1 cellular context compared by ENCODE assay signal in genomic region chr3:50298836-50299637, GRCh38.
TF ChIP-seq lines count a peak whose summit lies in the region.

TSS of gene HYAL3 (minus strand) at chr3:50299405. CDS start at chr3:50295602, 3,803 bp downstream.
TSS of gene NAA80 (minus strand) at chr3:50299405. CDS start at chr3:50297463, 1,942 bp downstream.

TF ChIP-seq in HepG2, 621 proteins besides CTCF, POLR2A, EP300 and RAD21 (continued from another document and continues in another):
- TF ChIP-seq ZHX2 (IDR thresholded peaks at IDR 0.05; ENCODE audit: low read depth) = no peak
- peak; percentile 54; the same call in 1 of the 2 replicates for TF ChIP-seq ZHX2 (CRISPR knock-in tag; IDR thresholded peaks at IDR 0.05; ENCODE audit: borderline replicate concordance)
- TF ChIP-seq ZFP90 (CRISPR knock-in tag; IDR thresholded peaks at IDR 0.05; ENCODE audit: borderline replicate concordance) = peak; percentile 50; the same call in 1 of the 2 replicates
- TF ChIP-seq NCOA1 (CRISPR knock-in tag; IDR thresholded peaks at IDR 0.05) = 0 out of 2 replicates have a peak, but pooled peaks have one; percentile 12
- TF ChIP-seq ZBTB43 (CRISPR knock-in tag; conservative IDR thresholded peaks at IDR 0.05) = peak; percentile 56; the same call in 1 of the 2 replicates
- 0 out of 2 replicates have a peak, but pooled peaks have one; percentile 66 for TF ChIP-seq ZNF10 (CRISPR knock-in tag; IDR thresholded peaks at IDR 0.05; ENCODE audit: borderline replicate concordance, low read depth)
- no peak for TF ChIP-seq ZNF329 (CRISPR knock-in tag; IDR thresholded peaks at IDR 0.05; ENCODE audit: low read depth)
- TF ChIP-seq ATF7-NPFF (CRISPR knock-in tag; IDR thresholded peaks at IDR 0.05; ENCODE audit: low read depth) = peak; percentile 52; the same call in 1 of the 2 replicates
- TF ChIP-seq ZNF841 (CRISPR knock-in tag; IDR thresholded peaks at IDR 0.05; ENCODE audit: borderline replicate concordance) = no peak
- peak; percentile 59 for TF ChIP-seq U2AF1 (optimal IDR thresholded peaks at IDR 0.05; ENCODE audit: low read depth, low read length)
- no peak; the same call in 1 of the 2 replicates for TF ChIP-seq ZSCAN9 (CRISPR knock-in tag; IDR thresholded peaks at IDR 0.05; ENCODE audit: borderline replicate concordance)
- no peak for TF ChIP-seq SP1 (IDR thresholded peaks at IDR 0.05)
- TF ChIP-seq SP1 (CRISPR knock-in tag; IDR thresholded peaks at IDR 0.05) = peak; percentile 82
- TF ChIP-seq ZNF747 (CRISPR knock-in tag; IDR thresholded peaks at IDR 0.05; ENCODE audit: borderline replicate concordance) = peak; percentile 63; the same call in 1 of the 2 replicates
- peak; percentile 100 for TF ChIP-seq KDM2A (CRISPR knock-in tag; IDR thresholded peaks at IDR 0.05; ENCODE audit: borderline replicate concordance, low read depth)
- 0 out of 2 replicates have a peak, but pooled peaks have one; percentile 36 for TF ChIP-seq ZNF724P (CRISPR knock-in tag; IDR thresholded peaks at IDR 0.05; ENCODE audit: borderline replicate concordance)
- TF ChIP-seq ZNF547 (CRISPR knock-in tag; IDR thresholded peaks at IDR 0.05) = peak; percentile 61; the same call in 1 of the 2 replicates
- TF ChIP-seq DZIP1 (CRISPR knock-in tag; IDR thresholded peaks at IDR 0.05) = 0 out of 2 replicates have a peak, but pooled peaks have one; percentile 47
- TF ChIP-seq ZNF552 (CRISPR knock-in tag; IDR thresholded peaks at IDR 0.05; ENCODE audit: borderline replicate concordance) = peak; percentile 76; the same call in 1 of the 2 replicates
- no peak for TF ChIP-seq ZFP36L2 (CRISPR knock-in tag; IDR thresholded peaks at IDR 0.05)
- TF ChIP-seq KLF9 (CRISPR knock-in tag; IDR thresholded peaks at IDR 0.05; ENCODE audit: low read depth) = no peak
- peak; percentile 95 for TF ChIP-seq HNRNPH1 (optimal IDR thresholded peaks at IDR 0.05; ENCODE audit: low read depth, low read length)
- TF ChIP-seq ZBTB26 (CRISPR knock-in tag; IDR thresholded peaks at IDR 0.05; ENCODE audit: borderline replicate concordance) = peak; percentile 38
- TF ChIP-seq KDM5B (CRISPR knock-in tag; IDR thresholded peaks at IDR 0.05; ENCODE audit: borderline replicate concordance) = peak; percentile 84; the same call in 1 of the 2 replicates
- TF ChIP-seq ZNF234 (CRISPR knock-in tag; conservative IDR thresholded peaks at IDR 0.05) = no peak
- peak; percentile 70; the same call in 1 of the 2 replicates for TF ChIP-seq ZNF773 (CRISPR knock-in tag; IDR thresholded peaks at IDR 0.05; ENCODE audit: borderline replicate concordance)
- TF ChIP-seq SCMH1 (CRISPR knock-in tag; IDR thresholded peaks at IDR 0.05; ENCODE audit: borderline replicate concordance) = no peak
- TF ChIP-seq ZNF83 (CRISPR knock-in tag; IDR thresholded peaks at IDR 0.05; ENCODE audit: borderline replicate concordance) = 0 out of 2 replicates have a peak, but pooled peaks have one; percentile 38
- peak; percentile 79 for TF ChIP-seq THAP11 (CRISPR knock-in tag; IDR thresholded peaks at IDR 0.05)
- TF ChIP-seq IKZF5 (CRISPR knock-in tag; IDR thresholded peaks at IDR 0.05) = peak; percentile 60
- TF ChIP-seq ZNF605 (CRISPR knock-in tag; IDR thresholded peaks at IDR 0.05) = peak; percentile 75
- TF ChIP-seq ZFX (CRISPR knock-in tag; IDR thresholded peaks at IDR 0.05; ENCODE audit: low read depth) = peak; percentile 81
- no peak; the same call in 1 of the 2 replicates for TF ChIP-seq ZNF251 (CRISPR knock-in tag; IDR thresholded peaks at IDR 0.05)
- no peak for TF ChIP-seq RORA (CRISPR knock-in tag; IDR thresholded peaks at IDR 0.05)
- 0 out of 2 replicates have a peak, but pooled peaks have one; percentile 63 for TF ChIP-seq ARHGAP35 (CRISPR knock-in tag; IDR thresholded peaks at IDR 0.05; ENCODE audit: borderline replicate concordance)
- TF ChIP-seq PRMT3 (CRISPR knock-in tag; IDR thresholded peaks at IDR 0.05; ENCODE audit: borderline replicate concordance, low read depth) = 0 out of 2 replicates have a peak, but pooled peaks have one; percentile 80
- TF ChIP-seq SMAD9 (CRISPR knock-in tag; IDR thresholded peaks at IDR 0.05) = no peak
- peak; percentile 7; the same call in 1 of the 2 replicates for TF ChIP-seq POGZ (CRISPR knock-in tag; IDR thresholded peaks at IDR 0.05)
- TF ChIP-seq HDAC1 (CRISPR knock-in tag; IDR thresholded peaks at IDR 0.05) = peak; percentile 58
- TF ChIP-seq ZNF333 (CRISPR knock-in tag; IDR thresholded peaks at IDR 0.05; ENCODE audit: borderline replicate concordance) = peak; percentile 2; the same call in 1 of the 2 replicates
- peak; percentile 33; the same call in 1 of the 2 replicates for TF ChIP-seq TFDP2 (CRISPR knock-in tag; IDR thresholded peaks at IDR 0.05)
- TF ChIP-seq ZNF253 (CRISPR knock-in tag; IDR thresholded peaks at IDR 0.05; ENCODE audit: borderline replicate concordance) = peak; percentile 63; the same call in 1 of the 2 replicates
- peak; percentile 66 for TF ChIP-seq SALL1 (CRISPR knock-in tag; IDR thresholded peaks at IDR 0.05)
- peak; percentile 45; the same call in 1 of the 2 replicates for TF ChIP-seq ZNF710 (CRISPR knock-in tag; IDR thresholded peaks at IDR 0.05; ENCODE audit: borderline replicate concordance)
- peak; percentile 78; the same call in 1 of the 2 replicates for TF ChIP-seq ZNF431 (CRISPR knock-in tag; IDR thresholded peaks at IDR 0.05; ENCODE audit: borderline replicate concordance, low read depth)
- peak; percentile 66 for TF ChIP-seq SKI (IDR thresholded peaks at IDR 0.05; ENCODE audit: partially characterized antibody)
- TF ChIP-seq REXO4 (CRISPR knock-in tag; IDR thresholded peaks at IDR 0.05; ENCODE audit: borderline replicate concordance) = peak; percentile 28; the same call in 1 of the 2 replicates
- 0 out of 2 replicates have a peak, but pooled peaks have one; percentile 57 for TF ChIP-seq MTA1 (CRISPR knock-in tag; IDR thresholded peaks at IDR 0.05; ENCODE audit: borderline replicate concordance)
- TF ChIP-seq KDM5A (IDR thresholded peaks at IDR 0.05; ENCODE audit: borderline replicate concordance, low read length) = peak; percentile 61; the same call in 1 of the 2 replicates
